ENCODE assay signal across 8 cellular contexts in genomic region chr1:47313915-47314664, GRCh38. TPM values are rescaled to one million over a fixed set of nuclear protein-coding genes. Genes with fewer than 3 reads are reported as not detected.
A peak's percentile ranks its signal among the peaks of the same experiment; 100 is the strongest.
DNase-seq lines count a peak whose midpoint lies in the region; ATAC-seq and TF ChIP-seq lines count a peak whose summit lies in the region.

TSS of gene STIL (minus strand) at chr1:47314147. CDS start at chr1:47310319, 3,828 bp downstream.

- peak within 1 kb of the TSS; percentile 96 for H3K27ac Mint-ChIP-seq in activated T-cell treated with anti-CD3 and anti-CD28 coated beads, Interleukin-2, amount 50 U/mL, for 24 hours

- H3K27ac ChIP-seq in esophagus (ENCODE audit: low read depth in 2 of 2, low read length in 1 of 2), result peak within 1 kb of the TSS; percentile 89

- peak within 1 kb of the TSS; percentile 85 for H3K9ac ChIP-seq in mucosa of stomach (ENCODE audit: low read length)

- peak; percentile 100 for DNase-seq in DMS153 treated with DMSO at 0.1 percent for 48 hours (lab: John Stamatoyannopoulos, UW; ENCODE audit: unreplicated experiment)
- peak; percentile 100 for DNase-seq in KBM-7
- DNase-seq in activated T-cell treated with anti-CD3 and anti-CD28 coated beads, Interleukin-2, amount 50 U/mL, for 24 hours, result peak; percentile 96
- peak; percentile 91 to 92 for DNase-seq in stimulated activated CD8-positive, alpha-beta memory T cell treated with anti-CD3 and anti-CD28 coated beads, Interleukin-7, amount 100 ng/mL, for 1 hour (ENCODE audit: low read depth in 2 of 2)

- peak within 1 kb of the TSS; percentile 98 for H3K4me3 Mint-ChIP-seq in activated T-cell treated with anti-CD3 and anti-CD28 coated beads, Interleukin-2, amount 50 U/mL, for 24 hours

- H3K4me1 Mint-ChIP-seq in activated T-cell treated with anti-CD3 and anti-CD28 coated beads, Interleukin-2, amount 50 U/mL, for 24 hours (ENCODE audit: low read depth), result peaks cover 10% of the 10 kb centered on the region

- H3K4me3 ChIP-seq in esophagus (ENCODE audit: low read depth in 1 of 2, low read length in 2 of 2) (peak within 1 kb of the TSS; percentile 64 to 82), mucosa of stomach (ENCODE audit: low read length) (peak within 1 kb of the TSS; percentile 76)

- 0% methylated on average over 54 of the region's 54 CpGs for WGBS in esophagus, 2 donors

- no peaks in the 10 kb centered on the region for H3K4me1 ChIP-seq in esophagus (ENCODE audit: control insufficient read depth in 2 of 2, insufficient read depth in 2 of 2, low read length in 1 of 2)
- peaks cover 6% of the 10 kb centered on the region for H3K4me1 ChIP-seq in mucosa of stomach (ENCODE audit: control insufficient read depth, insufficient read depth, low read length)

- no peaks in the 10 kb centered on the region for H3K36me3 ChIP-seq in esophagus (ENCODE audit: control insufficient read depth in 2 of 2, insufficient read depth in 2 of 2, low read length in 1 of 2)
- no peaks in the 10 kb centered on the region for H3K36me3 ChIP-seq in mucosa of stomach (ENCODE audit: control insufficient read depth, insufficient read depth, low read length)

- in situ Hi-C loops in KBM-7 (cut with MboI; ENCODE audit: low pct_unique_long_range_greater_than_20kb, low sequenced_read_pairs), result no loop called here

- H3K9me3 Mint-ChIP-seq in activated T-cell treated with anti-CD3 and anti-CD28 coated beads, Interleukin-2, amount 50 U/mL, for 24 hours, result no peaks in the 10 kb centered on the region

- H3K27me3 Mint-ChIP-seq in activated T-cell treated with anti-CD3 and anti-CD28 coated beads, Interleukin-2, amount 50 U/mL, for 24 hours, result no peaks in the 10 kb centered on the region

- ATAC-seq in GM21717 (IDR thresholded peaks at IDR 0.05; ENCODE audit: unreplicated experiment), result peak; percentile 96

- peaks cover 33% of the 10 kb centered on the region for H3K36me3 Mint-ChIP-seq in activated T-cell treated with anti-CD3 and anti-CD28 coated beads, Interleukin-2, amount 50 U/mL, for 24 hours (ENCODE audit: low read depth)

- no peaks in the 10 kb centered on the region for H3K9me3 ChIP-seq in esophagus (ENCODE audit: control insufficient read depth in 2 of 2, insufficient read depth in 1 of 2, low read depth in 1 of 2, low read length in 1 of 2)
- no peaks in the 10 kb centered on the region for H3K9me3 ChIP-seq in mucosa of stomach (ENCODE audit: control insufficient read depth, low read length)

- no peaks in the 10 kb centered on the region for H3K27me3 ChIP-seq in esophagus (ENCODE audit: control insufficient read depth in 1 of 2, insufficient read depth in 2 of 2, low read length in 2 of 2)
- H3K27me3 ChIP-seq in mucosa of stomach (ENCODE audit: control insufficient read depth, insufficient read depth, low read length), result no peaks in the 10 kb centered on the region

TF ChIP-seq in PFSK-1, 5 proteins besides CTCF, POLR2A, EP300 and RAD21:
- TF ChIP-seq SIN3A (IDR thresholded peaks at IDR 0.05; ENCODE audit: borderline replicate concordance, insufficient read depth, low read length), result peak; percentile 86; the same call in 1 of the 2 replicates
- peak; percentile 87 for TF ChIP-seq POLR2AphosphoS5 (IDR thresholded peaks at IDR 0.05; ENCODE audit: low read depth, low read length)
- TF ChIP-seq REST (IDR thresholded peaks at IDR 0.05; ENCODE audit: insufficient read depth in 1 of 2, low read depth in 2 of 2, low read length in 2 of 2), result no peak
- peak; percentile 10 for TF ChIP-seq FOXP2 (optimal IDR thresholded peaks at IDR 0.05; ENCODE audit: borderline replicate concordance, extremely low read depth, extremely low read length, insufficient read depth)
- TF ChIP-seq TAF1 (IDR thresholded peaks at IDR 0.05; ENCODE audit: borderline replicate concordance, insufficient read depth, low read length), result peak; percentile 78; the same call in 1 of the 2 replicates

RNA-seq across cellular contexts. Expression of gene STIL, which starts in this region (rescaled TPM):
- polyA plus RNA-seq in PFSK-1 (2012; ENCODE audit: insufficient read length, low read depth), result 2.4 TPM
- 1 to 10 TPM; 1.6 to 2.4 TPM for polyA plus RNA-seq in esophagus

Comparison
In these comparisons a context has a peak if more than half of its experiments do, and no peak if none do; other contexts are left out.
1. Peak in every context shown above with its lines: DNase-seq, ATAC-seq, H3K4me3 ChIP-seq and H3K27ac ChIP-seq.